In genomic region chr7:152913492-152913891, GRCh38 we compare ENCODE assay signal across 6 cellular contexts.
"Had no signal": no experiment of that assay in that cellular context is flagged by ENCODE, and none has a peak within 500 bp of the region (broad histone marks: within the 10 kb centered on the region; RNA-seq: fewer than 3 reads in every experiment).

No MANE protein-coding gene starts in this region.

- DNase-seq: IMR-90, KBM-7, KG1 had no signal

- ATAC-seq: K562 had no signal

- H3K4me2 ChIP-seq: KMS-11 had no signal

- H3K27ac ChIP-seq: HL-60, KMS-11 had no signal

- H3K4me3 ChIP-seq: K562 had no signal

- H3K9ac ChIP-seq: KMS-11 had no signal
